In genomic region chr11:108966206-108966605, GRCh38 we compare ENCODE assay signal across 20 cellular contexts.
"Had no signal": no experiment of that assay in that cellular context is flagged by ENCODE, and none has a peak within 500 bp of the region (broad histone marks: within the 10 kb centered on the region; RNA-seq: fewer than 3 reads in every experiment).

No MANE protein-coding gene starts in this region.

- H3K4me1 Mint-ChIP-seq: mesothelial cell of epicardium had no signal

- H3K9me3 ChIP-seq: pancreas, suprapubic skin, thyroid gland, upper lobe of left lung, uterus had no signal

- H3K9me3 Mint-ChIP-seq: dendritic cell treated with granulocyte-macrophage colony-stimulating factor and Interleukin-4, amounts not matched to agents 40 ng/mL and 50 ng/mL, for 4 days; natural killer cell treated with Interleukin-12 subunit alpha and Interleukin-12 subunit beta and Interleukin-15 and Interleukin-18, amount 100 ng/mL, for 72 hours; neural progenitor cell had no signal

- H3K27me3 ChIP-seq: heart left ventricle, neural progenitor cell, pancreas, suprapubic skin, thyroid gland, upper lobe of left lung, uterus had no signal

- H3K36me3 Mint-ChIP-seq: mesothelial cell of epicardium; natural killer cell treated with Interleukin-12 subunit alpha and Interleukin-12 subunit beta and Interleukin-15 and Interleukin-18, amount 100 ng/mL, for 72 hours; neural progenitor cell had no signal

- H2AFZ ChIP-seq: neural progenitor cell had no signal

- H3K27ac ChIP-seq: neural progenitor cell, pancreas, suprapubic skin, thyroid gland, upper lobe of left lung, uterus had no signal

- DNase-seq: erythroblast; heart left ventricle; hippocampal formation; left colon; left ventricle myocardium superior; nucleus accumbens; pancreas; right cardiac atrium; small intestine; stimulated activated CD4-positive, alpha-beta T cell treated with anti-CD3 and anti-CD28 coated beads, Interleukin-2, amount 100 ng/mL, for 48 hours; stimulated activated naive CD8-positive, alpha-beta T cell treated with anti-CD3 and anti-CD28 coated beads, Interleukin-15, Interleukin-2, amounts not matched to agents 100 U/mL and 50 U/mL, for 24 hours; thyroid gland; uterus had no signal

- H3K4me3 Mint-ChIP-seq: dendritic cell treated with granulocyte-macrophage colony-stimulating factor and Interleukin-4, amounts not matched to agents 40 ng/mL and 50 ng/mL, for 4 days; mesothelial cell of epicardium; natural killer cell treated with Interleukin-12 subunit alpha and Interleukin-12 subunit beta and Interleukin-15 and Interleukin-18, amount 100 ng/mL, for 72 hours; neural progenitor cell had no signal

- H3K36me3 ChIP-seq: heart left ventricle, neural progenitor cell, pancreas, suprapubic skin, thyroid gland, upper lobe of left lung, uterus had no signal

- H3K4me1 ChIP-seq: neural progenitor cell, pancreas, thyroid gland, upper lobe of left lung, uterus had no signal

- H3K4me3 ChIP-seq: heart left ventricle, neural progenitor cell, pancreas, suprapubic skin, thyroid gland, upper lobe of left lung, uterus had no signal

- H3K27ac Mint-ChIP-seq: dendritic cell treated with granulocyte-macrophage colony-stimulating factor and Interleukin-4, amounts not matched to agents 40 ng/mL and 50 ng/mL, for 4 days; mesothelial cell of epicardium; natural killer cell treated with Interleukin-12 subunit alpha and Interleukin-12 subunit beta and Interleukin-15 and Interleukin-18, amount 100 ng/mL, for 72 hours; neural progenitor cell; progenitor cell of endocrine pancreas had no signal

- ATAC-seq: left colon; pancreas; stimulated activated naive CD8-positive, alpha-beta T cell treated with anti-CD3 and anti-CD28 coated beads, Interleukin-15, Interleukin-2, amounts not matched to agents 100 U/mL and 50 U/mL, for 24 hours had no signal

- H3K4me2 ChIP-seq: neural progenitor cell had no signal

- H3K27me3 Mint-ChIP-seq: dendritic cell treated with granulocyte-macrophage colony-stimulating factor and Interleukin-4, amounts not matched to agents 40 ng/mL and 50 ng/mL, for 4 days had no signal

- H3K9ac ChIP-seq: neural progenitor cell had no signal
